ENCODE assay signal across 15 cellular contexts in the genomic region with DNA sequence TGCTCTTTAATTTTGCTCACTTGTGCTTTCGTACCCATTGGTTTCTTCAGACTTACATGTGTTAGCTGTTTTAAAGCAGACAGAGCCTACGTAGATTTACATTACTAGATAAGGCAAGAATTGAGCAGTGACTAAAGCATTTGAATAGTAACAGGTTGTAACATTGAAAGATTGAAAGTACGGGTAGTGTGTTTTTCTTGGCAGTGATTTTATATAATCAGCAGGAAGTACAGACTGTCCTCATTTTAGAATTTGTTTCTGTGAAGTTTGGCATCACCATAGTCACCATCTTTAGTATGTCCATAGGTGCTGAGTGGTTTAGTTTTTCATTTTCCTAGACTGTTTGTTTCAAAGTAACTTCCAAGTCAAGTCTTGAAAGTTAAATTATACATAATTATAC. TPM values are rescaled to one million over a fixed set of nuclear protein-coding genes. Genes with fewer than 3 reads are reported as not detected.
A peak's percentile ranks its signal among the peaks of the same experiment; 100 is the strongest.
DNase-seq lines count a peak whose midpoint lies in the region; ATAC-seq and TF ChIP-seq lines count a peak whose summit lies in the region.
"Had no signal": no experiment of that assay in that cellular context is flagged by ENCODE, and none has a peak within 500 bp of the region (broad histone marks: within the 10 kb centered on the region; RNA-seq: fewer than 3 reads in every experiment).

No MANE protein-coding gene starts in this region.

- no peak for TF ChIP-seq EP300 in stomach (IDR thresholded peaks at IDR 0.05)

- no peaks in the 10 kb centered on the region for H3K9me3 Mint-ChIP-seq in immature natural killer cell

- DNase-seq in adipocyte (ENCODE audit: low read depth) = peak; percentile 49
- DNase-seq in fibroblast of lung (ENCODE audit: low read depth in 2 of 2) = peak; percentile 53 to 86
- no peak for DNase-seq in left lobe of liver (ENCODE audit: low spot score)
- DNase-seq in stomach = no peak
- DNase-seq in stimulated activated CD4-positive, alpha-beta T cell treated with anti-CD3 and anti-CD28 coated beads, Interleukin-1b, Interleukin-23, amount 100 ng/mL, for 48 hours = no peak
- no peak for DNase-seq in immature natural killer cell
- DNase-seq: activated CD4-positive, CD25-positive, alpha-beta regulatory T cell; activated gamma-delta T cell; effector CD4-positive, alpha-beta T cell; NCI-H446; T-helper 2 cell had no signal

- H3K27me3 ChIP-seq in adipocyte (replicated peaks; ENCODE audit: control insufficient read depth, insufficient read depth, low read length) (no peaks in the 10 kb centered on the region), fibroblast of lung (ENCODE audit: control insufficient read depth, insufficient read depth, low read length) (no peaks in the 10 kb centered on the region), stomach (no peaks in the 10 kb centered on the region)
- H3K27me3 ChIP-seq: BLaER1 had no signal

- H3K4me1 ChIP-seq in adipocyte (ENCODE audit: control insufficient read depth, insufficient read depth, low read length) (peaks cover 40% of the 10 kb centered on the region), fibroblast of lung (ENCODE audit: control insufficient read depth, extremely low read depth, insufficient read depth, low read length) (peaks cover 13% of the 10 kb centered on the region), stomach (peaks cover 18 to 49% (median 25%) of the 10 kb centered on the region in 4 donors)
- H3K4me1 ChIP-seq: BLaER1 had no signal

- peaks cover 26 to 71% (median 27%) of the 10 kb centered on the region in 3 donors for H3K36me3 Mint-ChIP-seq in immature natural killer cell

- H3K79me2 ChIP-seq in fibroblast of lung (ENCODE audit: control insufficient read depth, insufficient read depth, low read length) = peaks cover 4% of the 10 kb centered on the region

- WGBS in stomach, 5 donors = 26 to 49% (median 34%) methylated on average over 3 of the region's 3 CpGs

- peaks cover 0 to 1% (median 0%) of the 10 kb centered on the region in 3 donors for H3K27me3 Mint-ChIP-seq in immature natural killer cell (ENCODE audit: low read depth in 3 of 3)

- intact Hi-C loops in stomach (cut with DNase I; ENCODE audit: low total_unique reads) = no loop called here

- H3K4me2 ChIP-seq in fibroblast of lung (ENCODE audit: extremely low read depth, insufficient read depth, low read length) = no peak overlapping the region
- H3K4me2 ChIP-seq: BLaER1 had no signal

- peak; percentile 54 for ATAC-seq in left lobe of liver
- ATAC-seq in esophagus mucosa = no peak
- ATAC-seq in HG03045 (IDR thresholded peaks at IDR 0.05; ENCODE audit: unreplicated experiment) = no peak
- ATAC-seq: K562 had no signal

- H3K27ac Mint-ChIP-seq in immature natural killer cell = no peak overlapping the region

- H2AFZ ChIP-seq in fibroblast of lung (ENCODE audit: low read length) = no peak overlapping the region

- no peaks in the 10 kb centered on the region for H4K20me1 ChIP-seq in fibroblast of lung (ENCODE audit: control insufficient read depth, extremely low read depth, insufficient read depth, low read length)

- TF ChIP-seq POLR2A in stomach (IDR thresholded peaks at IDR 0.05) = no peak

- H3K27ac ChIP-seq in fibroblast of lung (ENCODE audit: insufficient read depth, low read length) (no peak overlapping the region), stomach (peak overlapping the region in 4 of 5 donors; percentile 55 to 83 (median 81))
- H3K27ac ChIP-seq: BLaER1 had no signal

- no peaks in the 10 kb centered on the region for H3K9me3 ChIP-seq in adipocyte (ENCODE audit: control insufficient read depth, low read length)
- H3K9me3 ChIP-seq in fibroblast of lung (ENCODE audit: control insufficient read depth, insufficient read depth, low read depth, low read length) = no peaks in the 10 kb centered on the region
- H3K9me3 ChIP-seq in stomach = no peaks in the 10 kb centered on the region
- H3K9me3 ChIP-seq: BLaER1 had no signal

- TF ChIP-seq CTCF in fibroblast of lung (conservative IDR thresholded peaks at IDR 0.05 in 1 of 2, IDR thresholded peaks at IDR 0.05 in 1 of 2; ENCODE audit: low read depth in 1 of 2, low read length in 2 of 2) = no peak
- no peak for TF ChIP-seq CTCF in stomach (IDR thresholded peaks at IDR 0.05)

- H3K4me3 ChIP-seq in adipocyte (ENCODE audit: low read length) = no peak overlapping the region
- no peak overlapping the region for H3K4me3 ChIP-seq in fibroblast of lung (replicated peaks in 1 of 4; ENCODE audit: control extremely low read depth in 1 of 4, insufficient read depth in 1 of 4, low read depth in 3 of 4, low read length in 4 of 4)
- no peak overlapping the region for H3K4me3 ChIP-seq in stomach
- H3K4me3 ChIP-seq: BLaER1, K562 had no signal

- H3K9ac ChIP-seq in adipocyte (ENCODE audit: low read length) (no peak overlapping the region), fibroblast of lung (ENCODE audit: insufficient read depth, low read length) (no peak overlapping the region)
- H3K9ac ChIP-seq: BLaER1 had no signal

- H3K4me3 Mint-ChIP-seq in immature natural killer cell = no peak overlapping the region

- H3K4me1 Mint-ChIP-seq in immature natural killer cell = peaks cover 0 to 12% of the 10 kb centered on the region in 2 donors

- peaks cover 95% of the 10 kb centered on the region for H3K36me3 ChIP-seq in adipocyte (ENCODE audit: control insufficient read depth, insufficient read depth, low read length, severe bottlenecking)
- peaks cover 34% of the 10 kb centered on the region for H3K36me3 ChIP-seq in fibroblast of lung (ENCODE audit: control insufficient read depth, insufficient read depth, low read length)
- peaks cover 32 to 100% (median 85%) of the 10 kb centered on the region in 4 donors for H3K36me3 ChIP-seq in stomach

RNA-seq across cellular contexts. Expression of a gene that starts 14.0 kb away (rescaled TPM):
- total RNA-seq in fibroblast of lung = 73.2 and 222 TPM in 2 replicates
- 147 and 185 TPM in 2 replicates for polyA plus RNA-seq in fibroblast of lung
- 295 and 298 TPM in 2 replicates for polyA plus RNA-seq in fibroblast of lung (2012)
- 33.6 and 38.4 TPM in 2 replicates for polyA minus RNA-seq in fibroblast of lung (ENCODE audit: low replicate concordance)
- total RNA-seq in left lobe of liver = 45.3 TPM
- total RNA-seq in stomach = 100 to 1,000 TPM in 2 of 5 donors, 10 to 100 TPM in 2, 1 to 10 TPM in 1; 4.9 to 196 (median 72.0) TPM
- polyA plus RNA-seq in stomach = 100 to 1,000 TPM; 142 to 202 (median 171) TPM
- 122 TPM for total RNA-seq in esophagus mucosa
- 100 to 1,000 TPM in 2 of 3 donors, 10 to 100 TPM in 1; 92.1 to 162 (median 137) TPM for polyA plus RNA-seq in immature natural killer cell

Comparison
In these comparisons a context has a peak if more than half of its experiments do, and no peak if none do; other contexts are left out.
1. DNase-seq: peak in adipocyte (single experiment) and fibroblast of lung (2 of 2); none in left lobe of liver (single experiment), stomach (single experiment), stimulated activated CD4-positive, alpha-beta T cell treated with anti-CD3 and anti-CD28 coated beads, Interleukin-1b, Interleukin-23, amount 100 ng/mL, for 48 hours (single experiment) and immature natural killer cell (0 of 3).